1 cellular context compared by ENCODE assay signal in genomic region chr10:72056932-72057751, GRCh38.
TF ChIP-seq lines count a peak whose summit lies in the region.

No MANE protein-coding gene starts in this region.

TF ChIP-seq in HepG2, 621 proteins besides CTCF, POLR2A, EP300 and RAD21 (continued from another document and continues in another):
- peak; percentile 21; the same call in 1 of the 2 replicates for TF ChIP-seq MIER3 (CRISPR knock-in tag; IDR thresholded peaks at IDR 0.05; ENCODE audit: borderline replicate concordance)
- TF ChIP-seq ZBTB25 (CRISPR knock-in tag; IDR thresholded peaks at IDR 0.05) = no peak
- 0 out of 2 replicates have a peak, but pooled peaks have one; percentile 17 for TF ChIP-seq ZNF563 (CRISPR knock-in tag; IDR thresholded peaks at IDR 0.05)
- TF ChIP-seq ZSCAN21 (CRISPR knock-in tag; IDR thresholded peaks at IDR 0.05; ENCODE audit: borderline replicate concordance) = peak; percentile 44; the same call in 1 of the 2 replicates
- no peak for TF ChIP-seq SKI (IDR thresholded peaks at IDR 0.05; ENCODE audit: partially characterized antibody)
- no peak for TF ChIP-seq KMT2A (CRISPR knock-in tag; IDR thresholded peaks at IDR 0.05)
- no peak for TF ChIP-seq DMTF1 (CRISPR knock-in tag; IDR thresholded peaks at IDR 0.05)
- no peak for TF ChIP-seq ZNF878 (CRISPR knock-in tag; IDR thresholded peaks at IDR 0.05)
- peak; percentile 92 for TF ChIP-seq MEIS2 (CRISPR knock-in tag; IDR thresholded peaks at IDR 0.05)
- TF ChIP-seq NR1H2 (CRISPR knock-in tag; IDR thresholded peaks at IDR 0.05; ENCODE audit: borderline replicate concordance, low read depth) = no peak
- no peak for TF ChIP-seq NR3C1 (CRISPR knock-in tag; IDR thresholded peaks at IDR 0.05)
- TF ChIP-seq RBAK (CRISPR knock-in tag; IDR thresholded peaks at IDR 0.05) = no peak
- TF ChIP-seq SPEN (CRISPR knock-in tag; IDR thresholded peaks at IDR 0.05; ENCODE audit: low read depth) = 0 out of 2 replicates have a peak, but pooled peaks have one; percentile 35
- peak; percentile 62; the same call in 1 of the 2 replicates for TF ChIP-seq CREB3 (CRISPR knock-in tag; IDR thresholded peaks at IDR 0.05)
- no peak for TF ChIP-seq ZNF296 (CRISPR knock-in tag; conservative IDR thresholded peaks at IDR 0.05)
- 0 out of 2 replicates have a peak, but pooled peaks have one; percentile 33 for TF ChIP-seq ZSCAN12 (CRISPR knock-in tag; IDR thresholded peaks at IDR 0.05)
- peak; percentile 67 for TF ChIP-seq RARA (CRISPR knock-in tag; IDR thresholded peaks at IDR 0.05)
- peak; percentile 36 for TF ChIP-seq AGO1 (IDR thresholded peaks at IDR 0.05; ENCODE audit: low read depth, low read length, poor library complexity, severe bottlenecking)
- TF ChIP-seq ZNF766 (CRISPR knock-in tag; IDR thresholded peaks at IDR 0.05; ENCODE audit: borderline replicate concordance) = 0 out of 2 replicates have a peak, but pooled peaks have one; percentile 45
- TF ChIP-seq PITX1 (CRISPR knock-in tag; IDR thresholded peaks at IDR 0.05) = 0 out of 2 replicates have a peak, but pooled peaks have one; percentile 46
- TF ChIP-seq ZNF3 (CRISPR knock-in tag; IDR thresholded peaks at IDR 0.05) = no peak
- TF ChIP-seq ATM (IDR thresholded peaks at IDR 0.05; ENCODE audit: borderline replicate concordance) = no peak
- peak; percentile 71 for TF ChIP-seq NCOA2 (CRISPR knock-in tag; IDR thresholded peaks at IDR 0.05)
- no peak for TF ChIP-seq TERF1 (CRISPR knock-in tag; IDR thresholded peaks at IDR 0.05)
- TF ChIP-seq NFIB (CRISPR knock-in tag; IDR thresholded peaks at IDR 0.05; ENCODE audit: borderline replicate concordance) = no peak
- TF ChIP-seq HMGA1 (CRISPR knock-in tag; conservative IDR thresholded peaks at IDR 0.05) = no peak
- TF ChIP-seq DRAP1 (CRISPR knock-in tag; IDR thresholded peaks at IDR 0.05) = peak; percentile 47; the same call in 1 of the 2 replicates
- no peak for TF ChIP-seq CREM (IDR thresholded peaks at IDR 0.05)
- TF ChIP-seq CREM (CRISPR knock-in tag; IDR thresholded peaks at IDR 0.05) = no peak
- TF ChIP-seq ZNF564 (CRISPR knock-in tag; IDR thresholded peaks at IDR 0.05) = 0 out of 2 replicates have a peak, but pooled peaks have one; percentile 46
- no peak for TF ChIP-seq ELK4 (CRISPR knock-in tag; IDR thresholded peaks at IDR 0.05; ENCODE audit: borderline replicate concordance)
- TF ChIP-seq TGIF2 (CRISPR knock-in tag; IDR thresholded peaks at IDR 0.05) = peak; percentile 93
- TF ChIP-seq ARNT2 (CRISPR knock-in tag; IDR thresholded peaks at IDR 0.05; ENCODE audit: low read depth) = peak; percentile 43; the same call in 1 of the 2 replicates
- 0 out of 2 replicates have a peak, but pooled peaks have one; percentile 34 for TF ChIP-seq ZNF546 (CRISPR knock-in tag; conservative IDR thresholded peaks at IDR 0.05)
- no peak for TF ChIP-seq ZNF282 (IDR thresholded peaks at IDR 0.05; ENCODE audit: partially characterized antibody)
- no peak for TF ChIP-seq FOXA1 (IDR thresholded peaks at IDR 0.05)
- peak; percentile 72 for TF ChIP-seq FOXA1 (CRISPR knock-in tag; IDR thresholded peaks at IDR 0.05)
- TF ChIP-seq PREB (CRISPR knock-in tag; IDR thresholded peaks at IDR 0.05) = no peak
- peak; percentile 95 for TF ChIP-seq ZBTB38 (CRISPR knock-in tag; IDR thresholded peaks at IDR 0.05)
- peak; percentile 51; the same call in 1 of the 2 replicates for TF ChIP-seq HOMEZ (CRISPR knock-in tag; IDR thresholded peaks at IDR 0.05; ENCODE audit: low read depth)
- TF ChIP-seq PLRG1 (conservative IDR thresholded peaks at IDR 0.05) = no peak
- no peak for TF ChIP-seq ZNF124 (CRISPR knock-in tag; IDR thresholded peaks at IDR 0.05)
- TF ChIP-seq ZNF891 (CRISPR knock-in tag; IDR thresholded peaks at IDR 0.05) = peak; percentile 46; the same call in 1 of the 2 replicates
- 0 out of 2 replicates have a peak, but pooled peaks have one; percentile 25 for TF ChIP-seq KDM6A (CRISPR knock-in tag; IDR thresholded peaks at IDR 0.05; ENCODE audit: low read depth)
- TF ChIP-seq HDAC2 (CRISPR knock-in tag; IDR thresholded peaks at IDR 0.05) = peak; percentile 81
- TF ChIP-seq AKNA (CRISPR knock-in tag; IDR thresholded peaks at IDR 0.05; ENCODE audit: borderline replicate concordance) = no peak
- TF ChIP-seq FLYWCH1 (CRISPR knock-in tag; IDR thresholded peaks at IDR 0.05) = no peak
- TF ChIP-seq MTA3 (CRISPR knock-in tag; IDR thresholded peaks at IDR 0.05) = no peak
- TF ChIP-seq ZNF747 (CRISPR knock-in tag; IDR thresholded peaks at IDR 0.05; ENCODE audit: borderline replicate concordance) = no peak
- peak; percentile 54; the same call in 1 of the 2 replicates for TF ChIP-seq ZNF709 (CRISPR knock-in tag; IDR thresholded peaks at IDR 0.05)
- peak; percentile 58; the same call in 1 of the 2 replicates for TF ChIP-seq MTERF4 (CRISPR knock-in tag; IDR thresholded peaks at IDR 0.05)
- no peak for TF ChIP-seq ZNF34 (CRISPR knock-in tag; IDR thresholded peaks at IDR 0.05; ENCODE audit: borderline replicate concordance)
- peak; percentile 73; the same call in 1 of the 2 replicates for TF ChIP-seq ZNF232 (CRISPR knock-in tag; IDR thresholded peaks at IDR 0.05; ENCODE audit: borderline replicate concordance)
